Comparison of ENCODE assay signal across 8 cellular contexts in the genomic region with DNA sequence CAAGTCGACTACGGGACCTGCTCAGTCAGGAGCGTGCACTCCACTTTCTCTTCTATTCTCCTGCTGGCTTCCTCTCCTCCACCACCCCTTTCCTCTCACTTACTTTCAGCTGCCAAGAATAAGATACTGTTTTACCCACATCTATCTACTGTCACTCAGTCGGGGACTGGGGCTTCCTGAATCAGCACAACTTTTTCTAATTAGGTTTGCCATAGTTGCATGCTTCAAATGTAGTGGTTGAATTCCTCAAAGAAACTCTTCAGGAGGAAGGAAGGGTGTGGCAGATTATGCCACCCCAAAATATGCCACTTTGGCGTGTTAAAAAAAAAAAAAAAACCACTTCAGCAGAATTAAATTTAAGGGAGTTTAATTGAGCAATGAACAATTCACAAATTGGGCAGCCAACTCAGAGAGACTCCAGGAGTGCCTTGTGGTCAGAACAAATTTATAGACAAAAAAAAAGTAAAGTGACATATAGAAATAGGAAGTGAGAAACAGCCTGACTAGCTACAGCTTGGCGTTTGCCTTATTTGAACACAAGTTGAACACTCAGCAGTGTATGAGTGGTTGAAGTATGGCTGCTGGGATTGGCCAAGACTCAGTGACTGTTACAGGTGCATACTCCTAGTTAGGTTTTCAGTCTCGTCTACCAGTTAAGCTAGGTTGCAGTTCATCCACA. TPM values are rescaled to one million over a fixed set of nuclear protein-coding genes. Genes with fewer than 3 reads are reported as not detected.
A peak's percentile ranks its signal among the peaks of the same experiment; 100 is the strongest.
DNase-seq lines count a peak whose midpoint lies in the region; ATAC-seq lines count a peak whose summit lies in the region.

No MANE protein-coding gene starts in this region.

- H3K27me3 Mint-ChIP-seq in memory B cell = no peaks in the 10 kb centered on the region
- H3K27me3 Mint-ChIP-seq in activated CD8-positive, alpha-beta memory T cell treated with anti-CD3 and anti-CD28 coated beads, Interleukin-2, amount 10 ng/mL, durations not matched to agents 7 days and 5 days = peaks cover 12% of the 10 kb centered on the region

- H3K4me1 Mint-ChIP-seq in memory B cell = peaks cover 32% of the 10 kb centered on the region
- H3K4me1 Mint-ChIP-seq in activated CD8-positive, alpha-beta memory T cell treated with anti-CD3 and anti-CD28 coated beads, Interleukin-2, amount 10 ng/mL, durations not matched to agents 7 days and 5 days = peaks cover 14% of the 10 kb centered on the region

- peak; percentile 44 for DNase-seq in NAMALWA (ENCODE audit: low spot score)
- DNase-seq in memory B cell (ENCODE audit: low spot score in 2 of 2) = peak in 1 of 2 donors; percentile 16
- no peak for DNase-seq in ureter (ENCODE audit: low spot score)
- DNase-seq in DMS79 (lab: John Stamatoyannopoulos, UW) = no peak
- DNase-seq in activated CD8-positive, alpha-beta memory T cell treated with anti-CD3 and anti-CD28 coated beads, Interleukin-2, amount 10 ng/mL, durations not matched to agents 7 days and 5 days = no peak
- no peak for DNase-seq in hippocampal formation (lab: John Stamatoyannopoulos, UW)

- no peaks in the 10 kb centered on the region for H3K9me3 Mint-ChIP-seq in memory B cell
- no peaks in the 10 kb centered on the region for H3K9me3 Mint-ChIP-seq in activated CD8-positive, alpha-beta memory T cell treated with anti-CD3 and anti-CD28 coated beads, Interleukin-2, amount 10 ng/mL, durations not matched to agents 7 days and 5 days (ENCODE audit: low read depth)

- H3K27ac Mint-ChIP-seq in memory B cell = peak overlapping the region; percentile 22
- H3K27ac Mint-ChIP-seq in activated CD8-positive, alpha-beta memory T cell treated with anti-CD3 and anti-CD28 coated beads, Interleukin-2, amount 10 ng/mL, durations not matched to agents 7 days and 5 days = no peak overlapping the region

- H3K36me3 Mint-ChIP-seq in memory B cell = no peaks in the 10 kb centered on the region
- no peaks in the 10 kb centered on the region for H3K36me3 Mint-ChIP-seq in activated CD8-positive, alpha-beta memory T cell treated with anti-CD3 and anti-CD28 coated beads, Interleukin-2, amount 10 ng/mL, durations not matched to agents 7 days and 5 days

- H3K4me3 Mint-ChIP-seq in memory B cell = peak overlapping the region; percentile 75
- no peak overlapping the region for H3K4me3 Mint-ChIP-seq in activated CD8-positive, alpha-beta memory T cell treated with anti-CD3 and anti-CD28 coated beads, Interleukin-2, amount 10 ng/mL, durations not matched to agents 7 days and 5 days

- CTCF ChIA-PET in activated CD8-positive, alpha-beta memory T cell treated with anti-CD3 and anti-CD28 coated beads, Interleukin-2, amount 10 ng/mL, durations not matched to agents 7 days and 5 days (lab: Charles Lee) = interaction anchor here (2.8 kb wide), 1 partner anchor 497 kb away, joined by 17 read pairs; no protein-coding TSS in a partner anchor

- ATAC-seq in GM18519 (IDR thresholded peaks at IDR 0.05; ENCODE audit: low FRiP score, unreplicated experiment) (peak; percentile 54), HG02623 (IDR thresholded peaks at IDR 0.05; ENCODE audit: unreplicated experiment) (peak; percentile 67), memory B cell (ENCODE audit: low read depth) (peak; percentile 87)
- ATAC-seq in activated CD8-positive, alpha-beta memory T cell treated with anti-CD3 and anti-CD28 coated beads, Interleukin-2, amount 10 ng/mL, durations not matched to agents 7 days and 5 days = no peak

RNA-seq across cellular contexts. Expression of a gene that starts 32.5 kb away (rescaled TPM):
- total RNA-seq in ureter = 10.7 TPM
- total RNA-seq in activated CD8-positive, alpha-beta memory T cell treated with anti-CD3 and anti-CD28 coated beads, Interleukin-2, amount 10 ng/mL, durations not matched to agents 7 days and 5 days = 1 to 10 TPM; 1.5 to 1.6 TPM
